ENCODE assay signal across 26 cellular contexts in the genomic region with DNA sequence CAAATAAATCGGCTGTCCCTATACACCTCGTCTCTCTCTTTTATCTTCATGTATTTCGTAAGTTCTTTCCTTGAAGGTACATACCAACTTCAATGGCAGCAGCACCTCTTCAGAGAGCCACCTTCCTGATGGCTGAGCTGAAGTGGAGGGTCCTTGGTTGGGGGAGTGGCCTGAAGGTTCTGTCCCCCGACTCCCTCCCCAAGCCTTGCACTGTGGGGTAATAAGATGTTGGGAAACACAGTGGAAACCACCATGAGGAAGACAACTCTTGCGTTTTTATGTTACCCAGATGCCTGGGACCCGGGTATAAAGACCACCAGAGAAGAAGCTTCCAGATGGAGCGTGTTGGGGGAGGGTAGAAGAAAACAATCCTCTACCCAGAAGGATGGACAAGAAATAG. TPM values are rescaled to one million over a fixed set of nuclear protein-coding genes. Genes with fewer than 3 reads are reported as not detected.
DNase-seq lines count a peak whose midpoint lies in the region; ATAC-seq, FAIRE-seq and TF ChIP-seq lines count a peak whose summit lies in the region.
"Had no signal": no experiment of that assay in that cellular context is flagged by ENCODE, and none has a peak within 500 bp of the region (broad histone marks: within the 10 kb centered on the region; RNA-seq: fewer than 3 reads in every experiment).

No MANE protein-coding gene starts in this region.

- TF ChIP-seq POLR2A in H1 (IDR thresholded peaks at IDR 0.05; ENCODE audit: control extremely low read depth in 1 of 2, low read depth in 2 of 2, low read length in 2 of 2): no peak

- H3K9me3 Mint-ChIP-seq in CD4-positive, alpha-beta T cell: peaks cover 25% of the 10 kb centered on the region
- H3K9me3 Mint-ChIP-seq in WTC11: peaks cover 18% of the 10 kb centered on the region

- H3K4me1 ChIP-seq in BLaER1 treated with 17β-estradiol and CSF1 and Interleukin-3, amounts not matched to agents 10 nM and 100 nM: peaks cover 29 to 44% (median 42%) of the 10 kb centered on the region in 10 experiments
- peaks cover 0 to 9% (median 3%) of the 10 kb centered on the region in 4 experiments; a peak in 5 of 7 replicates for H3K4me1 ChIP-seq in H1 (replicated peaks in 1 of 4; ENCODE audit: control insufficient read depth in 3 of 4, insufficient read depth in 4 of 4, low read length in 3 of 4)
- H3K4me1 ChIP-seq: lower lobe of right lung, right lobe of liver, tibial artery had no signal

- no peak overlapping the region for H2BK15ac ChIP-seq in H1 (ENCODE audit: low read length)

- H3K18ac ChIP-seq in H1 (ENCODE audit: extremely low read depth, low read length): no peak overlapping the region

- no peak overlapping the region for H2AK5ac ChIP-seq in H1 (ENCODE audit: low read depth, low read length)

- no peak for FAIRE-seq in H1 (lab: Jason Lieb, UNC)
- FAIRE-seq: HTR-8/SVneo had no signal

- H4K8ac ChIP-seq in H1 (ENCODE audit: extremely low read depth, insufficient read depth, low read length): no peak overlapping the region

- CTCF ChIA-PET in CD4-positive, alpha-beta T cell (lab: Charles Lee): interaction anchor here (0.9 kb wide), 1 partner anchor 60 kb away, joined by 3 read pairs; no protein-coding TSS in a partner anchor
- CTCF ChIA-PET in WTC11 (lab: Charles Lee): no interaction called here
- CTCF ChIA-PET in H1 (lab: Charles Lee; ENCODE audit: partially characterized antibody): no interaction called here

- no peak overlapping the region for H3K23ac ChIP-seq in H1 (ENCODE audit: insufficient read length)

- no peaks in the 10 kb centered on the region for H3K27me3 ChIP-seq in BLaER1 treated with 17β-estradiol and CSF1 and Interleukin-3, amounts not matched to agents 10 nM and 100 nM
- H3K27me3 ChIP-seq in CD4-positive, alpha-beta T cell (ENCODE audit: control insufficient read depth, insufficient read depth, low read length): no peaks in the 10 kb centered on the region
- H3K27me3 ChIP-seq in H1 (replicated peaks in 1 of 4; ENCODE audit: control insufficient read depth in 3 of 4, extremely low read depth in 1 of 4, insufficient read depth in 3 of 4, low read length in 3 of 4): no peaks in the 10 kb centered on the region
- H3K27me3 ChIP-seq: hepatocyte, ovary, right lobe of liver had no signal

- no peaks in the 10 kb centered on the region for H3K79me2 ChIP-seq in H1 (ENCODE audit: control insufficient read depth in 1 of 2, insufficient read depth in 2 of 2, low read length in 2 of 2)
- H3K79me2 ChIP-seq: hepatocyte had no signal

- H3K36me3 Mint-ChIP-seq in CD4-positive, alpha-beta T cell (ENCODE audit: low read depth): peaks cover 42% of the 10 kb centered on the region
- peaks cover 20% of the 10 kb centered on the region for H3K36me3 Mint-ChIP-seq in WTC11

- no peak overlapping the region for H4K5ac ChIP-seq in H1 (ENCODE audit: insufficient read length, low read depth, low read length)

- intact Hi-C loops in CD4-positive, alpha-beta T cell (cut with DNase I, micrococcal nuclease): loop anchor here in 1 of 2 experiments (5.0 kb wide), 1 partner anchor 111 kb away; no protein-coding TSS in a partner anchor
- intact Hi-C loops in Right ventricle myocardium superior (cut with DNase I): no loop called here

- peak overlapping the region; percentile 43 for H3K4me3 Mint-ChIP-seq in CD4-positive, alpha-beta T cell
- H3K4me3 Mint-ChIP-seq in WTC11: no peak overlapping the region
- H3K4me3 Mint-ChIP-seq: stimulated activated memory B cell treated with anti-CD40 and anti-IgM and Interleukin-4, amounts not matched to agents 10 μg/mL and 1 μg/mL and 100 μg/mL, for 72 hours had no signal

- peak overlapping the region; percentile 92 for H3K27ac Mint-ChIP-seq in CD4-positive, alpha-beta T cell
- peak overlapping the region; percentile 69 for H3K27ac Mint-ChIP-seq in WTC11
- H3K27ac Mint-ChIP-seq: stimulated activated memory B cell treated with anti-CD40 and anti-IgM and Interleukin-4, amounts not matched to agents 10 μg/mL and 1 μg/mL and 100 μg/mL, for 72 hours had no signal

- H3K56ac ChIP-seq in H1 (replicated peaks; ENCODE audit: insufficient read length, low read depth, low read length): no peak overlapping the region

- H3K27ac ChIP-seq in BLaER1 treated with 17β-estradiol and CSF1 and Interleukin-3, amounts not matched to agents 10 nM and 100 nM: peak overlapping the region in 10 of 11 experiments; percentile 29 to 70 (median 64); a peak in 17 of 22 replicates
- H3K27ac ChIP-seq in CD4-positive, alpha-beta T cell (ENCODE audit: low read depth, low read length): peak overlapping the region; percentile 75
- H3K27ac ChIP-seq in H1 (ENCODE audit: low read depth, low read length) (no peak overlapping the region), substantia nigra (ENCODE audit: low read depth, low read length, poor library complexity, severe bottlenecking) (no peak overlapping the region)
- H3K27ac ChIP-seq: hepatocyte, lower lobe of right lung, ovary, right lobe of liver, tibial artery had no signal

- DNase-seq in CD4-positive, alpha-beta T cell: no peak
- DNase-seq in WTC11 (ENCODE audit: low spot score): no peak
- no peak for DNase-seq in H1 (ENCODE audit: low read depth in 1 of 2, low spot score in 2 of 2)
- DNase-seq in Right ventricle myocardium superior: no peak
- DNase-seq in substantia nigra (lab: John Stamatoyannopoulos, UW): no peak
- DNase-seq in GM13976 (ENCODE audit: low spot score): no peak
- DNase-seq: activated CD4-positive, CD25-positive, alpha-beta regulatory T cell; dermis blood vessel endothelial cell; GOT3; islet precursor cell; Kasumi-1; lower lobe of right lung; NCI-H1417 treated with DMSO at 0.1 percent for 48 hours; NCI-H2171; NCI-H69; ovary; right lobe of liver; SIG-M5; tibial artery had no signal

- in situ Hi-C loops in GM13976 (cut with MboI; ENCODE audit: low sequenced_read_pairs, unreplicated experiment): no loop called here

- H3K4ac ChIP-seq in H1 (replicated peaks; ENCODE audit: insufficient read length, low read depth, low read length): no peak overlapping the region

- peak overlapping the region; percentile 92 for H2BK12ac ChIP-seq in H1 (ENCODE audit: low read depth, low read length)

- WGBS in H1 (ENCODE audit: extremely low coverage in 1 of 2, insufficient coverage in 1 of 2, insufficient read length in 1 of 2, insufficient replicate concordance in 2 of 2, low coverage in 1 of 2, low lambda C conversion rate in 2 of 2, missing lambda C conversion rate in 1 of 2), 2 experiments: 88% methylated on average over 7 of the region's 7 CpGs; no CpG with 5 or more reads in 1 of the 2 experiments

- H4K91ac ChIP-seq in H1 (replicated peaks; ENCODE audit: insufficient read length, low read length): no peak overlapping the region

- no peak overlapping the region for H2BK120ac ChIP-seq in H1 (replicated peaks; ENCODE audit: low read depth, low read length)

- 0 out of 20 replicates have a peak overlapping the region, but pooled peaks of 2 of the 10 experiments have one; percentile 6 to 19 for H3K4me3 ChIP-seq in BLaER1 treated with 17β-estradiol and CSF1 and Interleukin-3, amounts not matched to agents 10 nM and 100 nM
- H3K4me3 ChIP-seq in H1 (ENCODE audit: extremely low read depth in 1 of 4, insufficient read depth in 2 of 4, low read depth in 3 of 4, low read length in 4 of 4): no peak overlapping the region
- H3K4me3 ChIP-seq: hepatocyte, lower lobe of right lung, ovary, right lobe of liver, tibial artery had no signal

- no peak overlapping the region for H3K14ac ChIP-seq in H1 (ENCODE audit: insufficient read length)

- H3K4me2 ChIP-seq in BLaER1 treated with 17β-estradiol and CSF1 and Interleukin-3, amounts not matched to agents 10 nM and 100 nM: peak overlapping the region; percentile 59 to 89 (median 68)
- no peak overlapping the region for H3K4me2 ChIP-seq in H1 (ENCODE audit: insufficient read depth in 1 of 2, low read depth in 2 of 2, low read length in 2 of 2)
- H3K4me2 ChIP-seq: hepatocyte had no signal

- peaks cover 58% of the 10 kb centered on the region for H3K4me1 Mint-ChIP-seq in CD4-positive, alpha-beta T cell (ENCODE audit: low read depth)
- peaks cover 39% of the 10 kb centered on the region for H3K4me1 Mint-ChIP-seq in WTC11
- H3K4me1 Mint-ChIP-seq: stimulated activated memory B cell treated with anti-CD40 and anti-IgM and Interleukin-4, amounts not matched to agents 10 μg/mL and 1 μg/mL and 100 μg/mL, for 72 hours had no signal

- H2AFZ ChIP-seq in H1 (ENCODE audit: low read length): no peak overlapping the region
- H2AFZ ChIP-seq: hepatocyte had no signal

- H3K79me1 ChIP-seq in H1 (ENCODE audit: low read depth, low read length): no peaks in the 10 kb centered on the region

- H2BK5ac ChIP-seq in H1 (ENCODE audit: low read depth, low read length): peak overlapping the region; percentile 82; the same call in 1 of the 2 replicates

- no peak for TF ChIP-seq CTCF in CD4-positive, alpha-beta T cell (IDR thresholded peaks at IDR 0.05)
- TF ChIP-seq CTCF in WTC11 (IDR thresholded peaks at IDR 0.05) (no peak), H1 (IDR thresholded peaks at IDR 0.05; ENCODE audit: control extremely low read depth in 1 of 3, insufficient read depth in 1 of 3, low read depth in 1 of 3, low read length in 3 of 3) (no peak), GM13976 (IDR thresholded peaks at IDR 0.05; ENCODE audit: borderline replicate concordance, control extremely low read depth, extremely low read depth, insufficient read depth, missing control alignments) (no peak)

- POLR2A ChIA-PET in CD4-positive, alpha-beta T cell (lab: Charles Lee): interaction anchor here (1.2 to 2.1 kb wide), 7 partner anchors 9 to 215 kb away, joined by 4 to 40 read pairs (median 9); partner anchors contain the start of genes KRTAP12-2, PTTG1IP and TSPEAR
- POLR2A ChIA-PET in WTC11 (lab: Charles Lee): no interaction called here
- POLR2A ChIA-PET in H1 (lab: Charles Lee; ENCODE audit: partially characterized antibody): no interaction called here

- no peak overlapping the region for H2BK20ac ChIP-seq in H1 (ENCODE audit: low read length)

- TF ChIP-seq RAD21 in H1 (IDR thresholded peaks at IDR 0.05 in 1 of 2, conservative IDR thresholded peaks at IDR 0.05 in 1 of 2; ENCODE audit: low read depth in 2 of 2, low read length in 2 of 2): no peak

- no peaks in the 10 kb centered on the region for H3K23me2 ChIP-seq in H1 (ENCODE audit: low read depth, low read length)

- no peaks in the 10 kb centered on the region for H4K20me1 ChIP-seq in BLaER1 treated with 17β-estradiol and CSF1 and Interleukin-3, amounts not matched to agents 10 nM and 100 nM
- no peaks in the 10 kb centered on the region for H4K20me1 ChIP-seq in H1 (replicated peaks in 1 of 2; ENCODE audit: control insufficient read depth in 1 of 2, insufficient read depth in 2 of 2, low read length in 2 of 2)

- no peaks in the 10 kb centered on the region for H3K27me3 Mint-ChIP-seq in CD4-positive, alpha-beta T cell
- peaks cover 4% of the 10 kb centered on the region; the same call in 1 of the 2 replicates for H3K27me3 Mint-ChIP-seq in WTC11 (ENCODE audit: low read depth)

- H3K36me3 ChIP-seq in BLaER1 treated with 17β-estradiol and CSF1 and Interleukin-3, amounts not matched to agents 10 nM and 100 nM: peaks cover 0 to 5% (median 0%) of the 10 kb centered on the region in 11 experiments; a peak in 2 of 22 replicates
- H3K36me3 ChIP-seq in H1 (ENCODE audit: control insufficient read depth in 2 of 4, insufficient read depth in 4 of 4, low read length in 3 of 4): no peaks in the 10 kb centered on the region
- H3K36me3 ChIP-seq: lower lobe of right lung, ovary, right lobe of liver, tibial artery had no signal

- peak overlapping the region in 5 of 11 experiments; percentile 4 to 47 (median 35); a peak in 6 of 22 replicates for H3K9ac ChIP-seq in BLaER1 treated with 17β-estradiol and CSF1 and Interleukin-3, amounts not matched to agents 10 nM and 100 nM
- no peak overlapping the region for H3K9ac ChIP-seq in H1 (replicated peaks in 1 of 4; ENCODE audit: extremely low read depth in 1 of 4, low read depth in 3 of 4, low read length in 3 of 4)

- H3K9me3 ChIP-seq in BLaER1 treated with 17β-estradiol and CSF1 and Interleukin-3, amounts not matched to agents 10 nM and 100 nM (replicated peaks in 1 of 11): peaks cover 34 to 72% (median 47%) of the 10 kb centered on the region in 11 experiments
- peaks cover 14% of the 10 kb centered on the region for H3K9me3 ChIP-seq in CD4-positive, alpha-beta T cell (ENCODE audit: control insufficient read depth, low read length)
- H3K9me3 ChIP-seq in H1 (ENCODE audit: insufficient read depth in 2 of 2, low read depth in 1 of 2, low read length in 1 of 2): peaks cover 0 to 4% of the 10 kb centered on the region in 2 experiments; a peak in 2 of 4 replicates
- H3K9me3 ChIP-seq: lower lobe of right lung, ovary, right lobe of liver had no signal

- ATAC-seq in CD4-positive, alpha-beta T cell (ENCODE audit: poor library complexity): no peak
- ATAC-seq in WTC11: no peak
- no peak for ATAC-seq in Right ventricle myocardium superior (ENCODE audit: poor library complexity)
- ATAC-seq: stimulated activated memory B cell treated with anti-CD40 and anti-IgM and Interleukin-4, amounts not matched to agents 10 μg/mL and 1 μg/mL and 100 μg/mL, for 72 hours had no signal

- no peak for TF ChIP-seq EP300 in H1 (IDR thresholded peaks at IDR 0.05; ENCODE audit: borderline replicate concordance in 1 of 2, low read depth in 2 of 2, low read length in 2 of 2)

RNA-seq across cellular contexts. Expression of gene KRTAP12-3, which starts 0.8 kb away (rescaled TPM):
- total RNA-seq in CD4-positive, alpha-beta T cell: not detected
- total RNA-seq in WTC11 (2021) (not detected in 3 replicates), Right ventricle myocardium superior (not detected)
- total RNA-seq in H1 (2021; fragmentation: NEBNext Ultra II Directional; extraction: Animal tissue kit (Norgen Biotek cat#: 25700)): not detected in 2 replicates
- not detected in 2 replicates for polyA plus RNA-seq in H1 (2011; rRNA removed)
- polyA plus RNA-seq in H1 (2011; cell fraction: cytosol; rRNA removed): not detected
- not detected for polyA plus RNA-seq in H1 (2011; cell fraction: nucleus; rRNA removed)
- polyA plus RNA-seq in H1 (2012, experiment 1 of 2): not detected in 4 replicates
- not detected for polyA plus RNA-seq in H1 (2012, experiment 2 of 2)
- not detected for polyA plus RNA-seq in H1 (2013, experiment 1 of 2)
- not detected for polyA plus RNA-seq in H1 (2013, experiment 2 of 2)
- not detected in 2 replicates for polyA minus RNA-seq in H1 (2011; rRNA and poly(A)+ RNA removed)
- polyA minus RNA-seq in H1 (2011; cell fraction: cytosol; rRNA and poly(A)+ RNA removed): not detected
- polyA minus RNA-seq in H1 (2011; cell fraction: nucleus; rRNA and poly(A)+ RNA removed): not detected
- total RNA-seq: dermis blood vessel endothelial cell; fibroblast of villous mesenchyme; hepatocyte; lower lobe of right lung; OCI-LY7; ovary; right lobe of liver; T-helper 2 cell treated with Interferon-gamma antibody and Interleukin-4, amounts not matched to agents 100 ng/mL and 5 ng/mL, for 36 hours had no signal
- polyA plus RNA-seq: hepatocyte, ovary had no signal

RNA-seq across cellular contexts. Expression of gene KRTAP12-4, which starts 4.1 kb away (rescaled TPM):
- total RNA-seq in CD4-positive, alpha-beta T cell: not detected
- 0.50 TPM in 1 of 3 replicates, not detected in the others for total RNA-seq in WTC11 (2021)
- not detected in 2 replicates for total RNA-seq in H1 (2021; fragmentation: NEBNext Ultra II Directional; extraction: Animal tissue kit (Norgen Biotek cat#: 25700))
- 0.75 TPM in 1 of 2 replicates, not detected in the other for polyA plus RNA-seq in H1 (2011; rRNA removed)
- not detected for polyA plus RNA-seq in H1 (2011; cell fraction: cytosol; rRNA removed)
- polyA plus RNA-seq in H1 (2011; cell fraction: nucleus; rRNA removed): 0.70 TPM
- not detected in 4 replicates for polyA plus RNA-seq in H1 (2012, experiment 1 of 2)
- polyA plus RNA-seq in H1 (2012, experiment 2 of 2): not detected
- polyA plus RNA-seq in H1 (2013, experiment 1 of 2): not detected
- polyA plus RNA-seq in H1 (2013, experiment 2 of 2): not detected
- polyA minus RNA-seq in H1 (2011; rRNA and poly(A)+ RNA removed): 0.63 and 0.88 TPM in 2 replicates
- not detected for polyA minus RNA-seq in H1 (2011; cell fraction: cytosol; rRNA and poly(A)+ RNA removed)
- polyA minus RNA-seq in H1 (2011; cell fraction: nucleus; rRNA and poly(A)+ RNA removed): not detected
- total RNA-seq in Right ventricle myocardium superior: not detected
- total RNA-seq: dermis blood vessel endothelial cell; fibroblast of villous mesenchyme; hepatocyte; lower lobe of right lung; OCI-LY7; ovary; right lobe of liver; T-helper 2 cell treated with Interferon-gamma antibody and Interleukin-4, amounts not matched to agents 100 ng/mL and 5 ng/mL, for 36 hours had no signal
- polyA plus RNA-seq: hepatocyte, ovary had no signal

RNA-seq across cellular contexts. Expression of gene KRTAP12-2, which starts 8.2 kb away (rescaled TPM):
- not detected for total RNA-seq in CD4-positive, alpha-beta T cell
- total RNA-seq in WTC11 (2021) (0.25 TPM in 1 of 3 replicates, not detected in the others), Right ventricle myocardium superior (not detected)
- total RNA-seq in H1 (2021; fragmentation: NEBNext Ultra II Directional; extraction: Animal tissue kit (Norgen Biotek cat#: 25700)): not detected in 2 replicates
- 0.46 and 0.50 TPM in 2 replicates for polyA plus RNA-seq in H1 (2011; rRNA removed)
- 0.13 TPM for polyA plus RNA-seq in H1 (2011; cell fraction: cytosol; rRNA removed)
- polyA plus RNA-seq in H1 (2011; cell fraction: nucleus; rRNA removed): 1.3 TPM
- not detected in 4 replicates for polyA plus RNA-seq in H1 (2012, experiment 1 of 2)
- polyA plus RNA-seq in H1 (2012, experiment 2 of 2): not detected
- polyA plus RNA-seq in H1 (2013, experiment 1 of 2): not detected
- polyA plus RNA-seq in H1 (2013, experiment 2 of 2): not detected
- polyA minus RNA-seq in H1 (2011; rRNA and poly(A)+ RNA removed): 2.9 and 4.0 TPM in 2 replicates
- polyA minus RNA-seq in H1 (2011; cell fraction: cytosol; rRNA and poly(A)+ RNA removed): 1.7 TPM
- 14.5 TPM for polyA minus RNA-seq in H1 (2011; cell fraction: nucleus; rRNA and poly(A)+ RNA removed)
- total RNA-seq: dermis blood vessel endothelial cell; fibroblast of villous mesenchyme; hepatocyte; lower lobe of right lung; OCI-LY7; ovary; right lobe of liver; T-helper 2 cell treated with Interferon-gamma antibody and Interleukin-4, amounts not matched to agents 100 ng/mL and 5 ng/mL, for 36 hours had no signal
- polyA plus RNA-seq: hepatocyte, ovary had no signal

RNA-seq across cellular contexts. Expression of gene KRTAP10-11, which starts 12.3 kb away (rescaled TPM):
- not detected for total RNA-seq in CD4-positive, alpha-beta T cell
- total RNA-seq in WTC11 (2021) (not detected in 3 replicates), Right ventricle myocardium superior (not detected)
- total RNA-seq in H1 (2021; fragmentation: NEBNext Ultra II Directional; extraction: Animal tissue kit (Norgen Biotek cat#: 25700)): not detected in 2 replicates
- polyA plus RNA-seq in H1 (2011; rRNA removed): not detected in 2 replicates
- not detected for polyA plus RNA-seq in H1 (2011; cell fraction: cytosol; rRNA removed)
- polyA plus RNA-seq in H1 (2011; cell fraction: nucleus; rRNA removed): not detected
- not detected in 4 replicates for polyA plus RNA-seq in H1 (2012, experiment 1 of 2)
- polyA plus RNA-seq in H1 (2012, experiment 2 of 2): not detected
- not detected for polyA plus RNA-seq in H1 (2013, experiment 1 of 2)
- not detected for polyA plus RNA-seq in H1 (2013, experiment 2 of 2)
- not detected in 2 replicates for polyA minus RNA-seq in H1 (2011; rRNA and poly(A)+ RNA removed)
- not detected for polyA minus RNA-seq in H1 (2011; cell fraction: cytosol; rRNA and poly(A)+ RNA removed)
- polyA minus RNA-seq in H1 (2011; cell fraction: nucleus; rRNA and poly(A)+ RNA removed): not detected
- total RNA-seq: dermis blood vessel endothelial cell; fibroblast of villous mesenchyme; hepatocyte; lower lobe of right lung; OCI-LY7; ovary; right lobe of liver; T-helper 2 cell treated with Interferon-gamma antibody and Interleukin-4, amounts not matched to agents 100 ng/mL and 5 ng/mL, for 36 hours had no signal
- polyA plus RNA-seq: hepatocyte, ovary had no signal

RNA-seq across cellular contexts. Expression of gene KRTAP10-10, which starts 21.4 kb away (rescaled TPM):
- not detected for total RNA-seq in CD4-positive, alpha-beta T cell
- not detected in 3 replicates for total RNA-seq in WTC11 (2021)
- total RNA-seq in H1 (2021; fragmentation: NEBNext Ultra II Directional; extraction: Animal tissue kit (Norgen Biotek cat#: 25700)): not detected in 2 replicates
- not detected in 2 replicates for polyA plus RNA-seq in H1 (2011; rRNA removed)
- polyA plus RNA-seq in H1 (2011; cell fraction: cytosol; rRNA removed): not detected
- not detected for polyA plus RNA-seq in H1 (2011; cell fraction: nucleus; rRNA removed)
- polyA plus RNA-seq in H1 (2012, experiment 1 of 2): 0.20 TPM in 1 of 4 replicates, not detected in the others
- not detected for polyA plus RNA-seq in H1 (2012, experiment 2 of 2)
- polyA plus RNA-seq in H1 (2013, experiment 1 of 2): not detected
- not detected for polyA plus RNA-seq in H1 (2013, experiment 2 of 2)
- not detected in 2 replicates for polyA minus RNA-seq in H1 (2011; rRNA and poly(A)+ RNA removed)
- not detected for polyA minus RNA-seq in H1 (2011; cell fraction: cytosol; rRNA and poly(A)+ RNA removed)
- polyA minus RNA-seq in H1 (2011; cell fraction: nucleus; rRNA and poly(A)+ RNA removed): not detected
- not detected for total RNA-seq in Right ventricle myocardium superior
- total RNA-seq: dermis blood vessel endothelial cell; fibroblast of villous mesenchyme; hepatocyte; lower lobe of right lung; OCI-LY7; ovary; right lobe of liver; T-helper 2 cell treated with Interferon-gamma antibody and Interleukin-4, amounts not matched to agents 100 ng/mL and 5 ng/mL, for 36 hours had no signal
- polyA plus RNA-seq: hepatocyte, ovary had no signal

Comparison
In these comparisons a context has a peak if more than half of its experiments do, and no peak if none do; other contexts are left out.
1. H3K27ac ChIP-seq: peak in BLaER1 treated with 17β-estradiol and CSF1 and Interleukin-3, amounts not matched to agents 10 nM and 100 nM (10 of 11) and CD4-positive, alpha-beta T cell (single experiment); none in H1 (single experiment) and substantia nigra (single experiment).
2. H3K4me2 ChIP-seq: peak in BLaER1 treated with 17β-estradiol and CSF1 and Interleukin-3, amounts not matched to agents 10 nM and 100 nM (11 of 11); none in H1 (0 of 2).